ENCODE assay signal across 8 cellular contexts in the genomic region with DNA sequence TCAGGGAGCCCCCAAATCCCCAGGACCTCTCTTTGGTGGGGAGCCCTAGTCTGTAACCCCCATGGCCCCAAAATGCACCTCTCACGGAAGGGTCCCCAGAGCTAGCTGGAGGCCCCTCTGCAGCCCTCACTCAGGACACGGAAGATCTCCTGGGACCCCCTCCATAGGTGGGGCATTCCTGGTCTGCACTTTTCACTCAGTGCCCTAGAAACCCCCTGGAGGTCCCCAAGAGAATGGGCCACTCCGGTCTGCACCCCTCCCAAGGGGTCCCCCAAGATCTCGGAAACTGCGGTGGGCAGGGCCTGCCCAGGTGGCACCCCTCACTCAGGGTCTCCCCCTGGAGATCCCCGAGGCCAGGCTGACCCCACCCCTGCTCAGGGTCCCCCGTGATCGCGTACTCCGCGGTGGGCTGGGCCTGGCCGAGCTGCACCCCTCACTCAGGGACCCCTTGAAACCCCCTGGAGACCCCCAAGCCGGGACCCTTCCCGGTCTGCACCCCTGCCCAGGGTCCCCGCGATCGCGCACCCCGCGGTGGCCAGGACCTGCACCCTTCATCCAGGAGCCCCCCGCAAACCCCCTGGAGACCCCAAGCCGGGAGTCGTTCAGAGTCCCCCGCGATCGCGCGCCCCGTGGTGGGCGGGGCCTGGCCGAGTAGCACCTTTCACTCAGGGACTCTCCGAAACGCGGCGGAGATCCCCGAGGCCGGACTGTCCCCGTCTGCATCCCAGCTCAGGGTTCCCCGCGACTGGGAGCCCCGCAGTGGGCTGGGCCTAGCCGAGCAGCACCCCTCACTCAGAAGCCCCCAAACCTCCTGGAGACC. TPM values are rescaled to one million over a fixed set of nuclear protein-coding genes. Genes with fewer than 3 reads are reported as not detected.
DNase-seq lines count a peak whose midpoint lies in the region; ATAC-seq, FAIRE-seq and TF ChIP-seq lines count a peak whose summit lies in the region.

No MANE protein-coding gene starts in this region.

- H3K36me3 ChIP-seq in SK-N-MC (ENCODE audit: insufficient read depth, low read length) (peaks cover 8% of the 10 kb centered on the region; the same call in 1 of the 2 replicates), K562 (ENCODE audit: control insufficient read depth, insufficient read depth, low read length) (peaks cover 28% of the 10 kb centered on the region; the same call in 1 of the 3 replicates), kidney (ENCODE audit: control insufficient read depth in 1 of 2, insufficient read depth in 2 of 2, low read length in 2 of 2) (no peaks in the 10 kb centered on the region)

- in situ Hi-C loops in GM13977 (cut with MboI; ENCODE audit: low pct_unique_long_range_greater_than_20kb, low sequenced_read_pairs, unreplicated experiment): no loop called here
- in situ Hi-C loops in K562 (cut with MboI): no loop called here
- in situ Hi-C loops in KBM-7 (cut with MboI; ENCODE audit: low pct_unique_long_range_greater_than_20kb, low sequenced_read_pairs): no loop called here

- no peaks in the 10 kb centered on the region for H3K9me3 ChIP-seq in SK-N-MC (ENCODE audit: low read depth, low read length)
- no peaks in the 10 kb centered on the region for H3K9me3 ChIP-seq in K562 (replicated peaks; ENCODE audit: control insufficient read depth, insufficient read depth, low read depth, low read length)
- no peaks in the 10 kb centered on the region for H3K9me3 ChIP-seq in kidney (ENCODE audit: control insufficient read depth in 1 of 2, low read length in 2 of 2)

- intact Hi-C loops in K562 (cut with micrococcal nuclease) (no loop called here), kidney (cut with DNase I) (no loop called here)

- H3K27me3 ChIP-seq in K562 (ENCODE audit: control insufficient read depth in 2 of 2, insufficient read depth in 2 of 2, low read length in 2 of 2): no peaks in the 10 kb centered on the region

- DNase-seq in GM13977 (ENCODE audit: low spot score): peak; percentile 92
- DNase-seq in SK-N-MC (ENCODE audit: low read depth, low spot score): no peak
- DNase-seq in K562 (ENCODE audit: extremely low read depth in 1 of 4, low spot score in 3 of 4): peak; percentile 66 to 76 (median 72)
- peak; percentile 88 for DNase-seq in kidney
- peak; percentile 36 for DNase-seq in stimulated activated CD8-positive, alpha-beta memory T cell treated with anti-CD3 and anti-CD28 coated beads, Interleukin-12 subunit alpha, Interleukin-12 subunit beta, amount 100 ng/mL, for 1 hour (ENCODE audit: low read depth)
- DNase-seq in KBM-7: no peak
- no peak for DNase-seq in NCI-H774 (lab: John Stamatoyannopoulos, UW)

- TF ChIP-seq POLR2A in K562 (conservative IDR thresholded peaks at IDR 0.05): no peak

- CTCF ChIA-PET in K562 (lab: Yijun Ruan, JAX; ENCODE audit: low intra/inter-chr PET ratio): no interaction called here

- no peak for TF ChIP-seq RAD21 in K562 (CRISPR knock-in tag; conservative IDR thresholded peaks at IDR 0.05 in 1 of 2, IDR thresholded peaks at IDR 0.05 in 1 of 2)

- H3K4me1 ChIP-seq in K562 (replicated peaks in 1 of 2; ENCODE audit: control insufficient read depth in 2 of 2, insufficient read depth in 2 of 2, low read length in 2 of 2) (peaks cover 5 to 48% of the 10 kb centered on the region in 2 experiments; a peak in 3 of 5 replicates), kidney (ENCODE audit: control insufficient read depth in 1 of 2, insufficient read depth in 1 of 2, low read depth in 1 of 2, low read length in 2 of 2) (peaks cover 2 to 6% of the 10 kb centered on the region in 2 donors)

- H3K4me2 ChIP-seq in K562 (ENCODE audit: insufficient read depth, low read length): peak overlapping the region; percentile 82

- H3K27ac ChIP-seq in SK-N-MC (0 out of 2 replicates have a peak overlapping the region, but pooled peaks have one; percentile 36), K562 (ENCODE audit: extremely low read depth, low read depth, low read length) (peak overlapping the region; percentile 90), kidney (ENCODE audit: low read depth in 2 of 2, low read length in 2 of 2) (no peak overlapping the region)

- peaks cover 17% of the 10 kb centered on the region for H3K9me1 ChIP-seq in K562 (ENCODE audit: control insufficient read depth, insufficient read depth, low read length)

- H3K9ac ChIP-seq in SK-N-MC (ENCODE audit: insufficient read length) (peak overlapping the region; percentile 98), K562 (ENCODE audit: insufficient read depth in 1 of 2, low read depth in 2 of 2, low read length in 2 of 2) (peak overlapping the region; percentile 87 to 99), kidney (ENCODE audit: low read length in 2 of 2) (peak overlapping the region; percentile 22 to 71)

- BruUV-seq in K562 (replicated peaks; lab: Mats Ljungman, UMichigan): TSS peak; percentile 55

- H3K4me3 ChIP-seq in SK-N-MC: peak overlapping the region; percentile 93
- peak overlapping the region; percentile 100 for H3K4me3 ChIP-seq in K562
- H3K4me3 ChIP-seq in kidney (ENCODE audit: low read length in 2 of 2): peak overlapping the region; percentile 57 to 75

- H3K79me2 ChIP-seq in K562 (ENCODE audit: control insufficient read depth, insufficient read depth, low read length): peaks cover 64% of the 10 kb centered on the region

- no peak for TF ChIP-seq CTCF in GM13977 (IDR thresholded peaks at IDR 0.05; ENCODE audit: extremely low read depth, insufficient read depth, missing control alignments)
- no peak for TF ChIP-seq CTCF in K562 (IDR thresholded peaks at IDR 0.05 in 2 of 3, conservative IDR thresholded peaks at IDR 0.05 in 1 of 3; ENCODE audit: insufficient read depth in 2 of 3, low read depth in 1 of 3, low read length in 3 of 3)
- no peak for TF ChIP-seq CTCF in kidney (IDR thresholded peaks at IDR 0.05; ENCODE audit: borderline replicate concordance, extremely low read depth, insufficient read depth)

- no peak for TF ChIP-seq EP300 in K562 (IDR thresholded peaks at IDR 0.05; ENCODE audit: low read length)

- POLR2A ChIA-PET in K562 (lab: Yijun Ruan, JAX): interaction anchor here (0.5 to 4.4 kb wide), 11 partner anchors 9 to 164 kb away, joined by 3 to 20 read pairs (median 4); partner anchors contain the start of gene GADD45B

- WGBS in K562 (ENCODE audit: insufficient coverage, low coverage, missing lambda C conversion rate): 6% methylated on average over 27 of the region's 42 CpGs

- H2AFZ ChIP-seq in K562 (ENCODE audit: low read depth, low read length): no peak overlapping the region

- FAIRE-seq in K562 (lab: Jason Lieb, UNC) (no peak), kidney (lab: Jason Lieb, UNC) (no peak)

- peaks cover 29% of the 10 kb centered on the region; the same call in 1 of the 2 replicates for H4K20me1 ChIP-seq in K562 (replicated peaks; ENCODE audit: control insufficient read depth, insufficient read depth, low read length)

- peak; percentile 41 for ATAC-seq in HG02759 (IDR thresholded peaks at IDR 0.05; ENCODE audit: unreplicated experiment)
- peak; percentile 79 for ATAC-seq in K562

RNA-seq across cellular contexts. Expression of gene LMNB2, which starts 1.1 kb away (rescaled TPM):
- 40.1 and 85.1 TPM in 2 replicates for total RNA-seq in K562 (2011; cell fraction: chromatin; rRNA removed; ENCODE audit: low replicate concordance)
- total RNA-seq in K562 (2011; cell fraction: nucleolus; rRNA removed): 40.9 and 42.2 TPM in 2 replicates
- total RNA-seq in K562 (2011; cell fraction: nucleoplasm; rRNA removed): 35.7 and 48.3 TPM in 2 replicates
- 133 and 141 TPM in 2 replicates for total RNA-seq in K562 (2014; rRNA removed)
- total RNA-seq in K562 (2014; rRNA removed; fragmentation: Illumina TruSeq; extraction: Trizol): 46.8 and 52.9 TPM in 2 replicates
- total RNA-seq in K562 (2015; rRNA removed; fragmentation: Illumina TruSeq; extraction: Trizol): 105 and 106 TPM in 2 replicates
- 98.3 and 123 TPM in 2 replicates for total RNA-seq in K562 (2021)
- polyA plus RNA-seq in K562 (2011; rRNA removed): 90.3 and 94.7 TPM in 2 replicates
- 191 and 212 TPM in 2 replicates for polyA plus RNA-seq in K562 (2011; cell fraction: cytosol; rRNA removed)
- polyA plus RNA-seq in K562 (2011; cell fraction: nucleus; rRNA removed): 59.1 and 76.5 TPM in 2 replicates
- 58.8 and 94.2 TPM in 2 replicates for polyA plus RNA-seq in K562 (2012)
- 117 and 161 TPM in 2 replicates for polyA plus RNA-seq in K562 (2014; fragmentation: Illumina TruSeq; extraction: Trizol)
- polyA plus RNA-seq in K562 (2014; fragmentation: Nextera tagmentation; extraction: Ambion mirVana): under 1 TPM; 0.48 to 0.71 TPM
- 94.5 and 105 TPM in 2 replicates for polyA plus RNA-seq in K562 (2014; rRNA removed)
- polyA minus RNA-seq in K562 (2011; rRNA and poly(A)+ RNA removed): 57.4 and 85.2 TPM in 2 replicates
- 48.5 and 69.4 TPM in 2 replicates for polyA minus RNA-seq in K562 (2011; cell fraction: cytosol; rRNA and poly(A)+ RNA removed)
- polyA minus RNA-seq in K562 (2011; cell fraction: nucleus; rRNA and poly(A)+ RNA removed): 10.8 and 13.6 TPM in 2 replicates
- total RNA-seq in kidney: 27.6 TPM
- 9.0 TPM for polyA plus RNA-seq in kidney (ENCODE audit: insufficient read depth, low read depth, low replicate concordance)

RNA-seq across cellular contexts. Expression of gene GADD45B, which starts 20.2 kb away (rescaled TPM):
- 7.1 and 17.3 TPM in 2 replicates for total RNA-seq in K562 (2011; cell fraction: chromatin; rRNA removed; ENCODE audit: low replicate concordance)
- 18.6 and 27.0 TPM in 2 replicates for total RNA-seq in K562 (2011; cell fraction: nucleolus; rRNA removed)
- total RNA-seq in K562 (2011; cell fraction: nucleoplasm; rRNA removed): 12.8 and 19.0 TPM in 2 replicates
- total RNA-seq in K562 (2014; rRNA removed) (3.9 and 4.1 TPM in 2 replicates), K562 (2014; rRNA removed; fragmentation: Illumina TruSeq; extraction: Trizol) (1.7 and 2.1 TPM in 2 replicates), K562 (2015; rRNA removed; fragmentation: Illumina TruSeq; extraction: Trizol) (1.9 and 2.0 TPM in 2 replicates), K562 (2021) (2.9 and 3.1 TPM in 2 replicates), kidney (88.5 TPM)
- polyA plus RNA-seq in K562 (2011; rRNA removed) (2.7 and 4.7 TPM in 2 replicates), K562 (2014; fragmentation: Illumina TruSeq; extraction: Trizol) (0.79 and 1.0 TPM in 2 replicates), K562 (2014; fragmentation: Nextera tagmentation; extraction: Ambion mirVana) (under 1 TPM; 0.06 to 0.18 TPM), K562 (2014; rRNA removed) (2.5 and 2.7 TPM in 2 replicates), kidney (ENCODE audit: insufficient read depth, low read depth, low replicate concordance) (149 TPM)
- 5.2 and 6.5 TPM in 2 replicates for polyA plus RNA-seq in K562 (2011; cell fraction: cytosol; rRNA removed)
- 8.7 and 19.6 TPM in 2 replicates for polyA plus RNA-seq in K562 (2011; cell fraction: nucleus; rRNA removed)
- polyA plus RNA-seq in K562 (2012): 2.9 and 8.2 TPM in 2 replicates
- 3.5 and 5.2 TPM in 2 replicates for polyA minus RNA-seq in K562 (2011; rRNA and poly(A)+ RNA removed)
- polyA minus RNA-seq in K562 (2011; cell fraction: cytosol; rRNA and poly(A)+ RNA removed): 4.3 and 18.2 TPM in 2 replicates
- polyA minus RNA-seq in K562 (2011; cell fraction: nucleus; rRNA and poly(A)+ RNA removed): 17.8 and 31.2 TPM in 2 replicates

RNA-seq across cellular contexts. Expression of gene TIMM13, which starts 28.3 kb away (rescaled TPM):
- 33.4 and 83.5 TPM in 2 replicates for total RNA-seq in K562 (2011; cell fraction: chromatin; rRNA removed; ENCODE audit: low replicate concordance)
- 50.0 and 67.9 TPM in 2 replicates for total RNA-seq in K562 (2011; cell fraction: nucleolus; rRNA removed)
- total RNA-seq in K562 (2011; cell fraction: nucleoplasm; rRNA removed): 30.1 and 33.7 TPM in 2 replicates
- total RNA-seq in K562 (2014; rRNA removed) (112 and 140 TPM in 2 replicates), K562 (2014; rRNA removed; fragmentation: Illumina TruSeq; extraction: Trizol) (13.8 and 18.7 TPM in 2 replicates), K562 (2015; rRNA removed; fragmentation: Illumina TruSeq; extraction: Trizol) (81.1 and 90.4 TPM in 2 replicates), K562 (2021) (215 and 235 TPM in 2 replicates), kidney (69.7 TPM)
- polyA plus RNA-seq in K562 (2011; rRNA removed) (35.0 and 50.3 TPM in 2 replicates), K562 (2014; fragmentation: Illumina TruSeq; extraction: Trizol) (20.3 and 68.0 TPM in 2 replicates), K562 (2014; fragmentation: Nextera tagmentation; extraction: Ambion mirVana) (10 to 100 TPM; 17.6 to 71.8 TPM), K562 (2014; rRNA removed) (105 and 132 TPM in 2 replicates), kidney (ENCODE audit: insufficient read depth, low read depth, low replicate concordance) (188 TPM)
- polyA plus RNA-seq in K562 (2011; cell fraction: cytosol; rRNA removed): 77.5 and 236 TPM in 2 replicates
- polyA plus RNA-seq in K562 (2011; cell fraction: nucleus; rRNA removed): 41.8 and 63.1 TPM in 2 replicates
- 83.8 and 112 TPM in 2 replicates for polyA plus RNA-seq in K562 (2012)
- 4.1 and 9.6 TPM in 2 replicates for polyA minus RNA-seq in K562 (2011; rRNA and poly(A)+ RNA removed)
- 27.2 and 34.0 TPM in 2 replicates for polyA minus RNA-seq in K562 (2011; cell fraction: cytosol; rRNA and poly(A)+ RNA removed)
- polyA minus RNA-seq in K562 (2011; cell fraction: nucleus; rRNA and poly(A)+ RNA removed): 18.0 and 20.1 TPM in 2 replicates

Comparison
In these comparisons a context has a peak if more than half of its experiments do, and no peak if none do; other contexts are left out.
1. DNase-seq: peak in GM13977 (single experiment), K562 (4 of 4), kidney (single experiment) and stimulated activated CD8-positive, alpha-beta memory T cell treated with anti-CD3 and anti-CD28 coated beads, Interleukin-12 subunit alpha, Interleukin-12 subunit beta, amount 100 ng/mL, for 1 hour (single experiment); none in SK-N-MC (single experiment), KBM-7 (single experiment) and NCI-H774 (single experiment).
2. H3K27ac ChIP-seq: peak in SK-N-MC (single experiment) and K562 (single experiment); none in kidney (0 of 2).
3. H3K9ac ChIP-seq: peak in every context shown above with its lines; median percentile 98 in SK-N-MC; 93 in K562; 46 in kidney.
4. Peak in every context shown above with its lines, with median percentiles within 50 percentile points of each other: H3K4me3 ChIP-seq.